Comparison of ENCODE assay signal across 24 cellular contexts in the genomic region with DNA sequence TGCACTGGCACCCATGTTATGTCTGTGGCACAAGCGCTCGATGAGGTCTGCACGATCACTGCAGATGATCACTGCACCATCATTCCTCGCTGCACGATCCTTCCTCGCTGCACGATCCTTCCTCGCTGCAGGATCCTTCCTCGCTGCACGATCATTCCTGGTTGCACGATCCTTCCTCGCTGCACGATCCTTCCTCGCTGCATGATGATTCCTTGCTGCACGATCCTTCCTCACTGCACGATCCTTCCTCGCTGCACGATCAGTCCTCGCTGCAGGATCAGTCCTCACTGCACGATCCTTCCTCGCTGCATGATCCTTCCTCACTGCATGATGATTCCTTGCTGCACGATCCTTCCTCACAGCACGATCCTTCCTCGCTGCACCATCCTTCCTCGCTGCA.
"Had no signal": no experiment of that assay in that cellular context is flagged by ENCODE, and none has a peak within 500 bp of the region (broad histone marks: within the 10 kb centered on the region; RNA-seq: fewer than 3 reads in every experiment).

No MANE protein-coding gene starts in this region.

- ATAC-seq: mucosa of descending colon; natural killer cell treated with Interleukin-12 subunit alpha and Interleukin-12 subunit beta and Interleukin-15 and Interleukin-18, amount 100 ng/mL, for 72 hours; psoas muscle; stimulated activated effector memory CD8-positive, alpha-beta T cell treated with anti-CD3 and anti-CD28 coated beads, Interleukin-12 subunit alpha, Interleukin-12 subunit beta, amount 100 ng/mL, for 72 hours had no signal

- H3K4me3 ChIP-seq: lower lobe of right lung, mucosa of descending colon, neural progenitor cell, ovary, psoas muscle, sigmoid colon, stomach, thyroid gland had no signal

- H3K9me3 ChIP-seq: esophagus muscularis mucosa, lower lobe of right lung, mucosa of descending colon, ovary, psoas muscle, sigmoid colon, stomach, thyroid gland had no signal

- H3K4me2 ChIP-seq: neural progenitor cell had no signal

- H3K27me3 ChIP-seq: neural progenitor cell, ovary, sigmoid colon, thyroid gland had no signal

- H3K4me1 Mint-ChIP-seq: stimulated activated effector memory CD8-positive, alpha-beta T cell treated with anti-CD3 and anti-CD28 coated beads, Interleukin-12 subunit alpha, Interleukin-12 subunit beta, amount 100 ng/mL, for 72 hours had no signal

- H2AFZ ChIP-seq: neural progenitor cell had no signal

- H3K4me1 ChIP-seq: neural progenitor cell had no signal

- FAIRE-seq: endothelial cell of umbilical vein, keratinocyte had no signal

- H3K9me3 Mint-ChIP-seq: naive B cell; natural killer cell treated with Interleukin-12 subunit alpha and Interleukin-12 subunit beta and Interleukin-15 and Interleukin-18, amount 100 ng/mL, for 72 hours; stimulated activated effector memory CD8-positive, alpha-beta T cell treated with anti-CD3 and anti-CD28 coated beads, Interleukin-12 subunit alpha, Interleukin-12 subunit beta, amount 100 ng/mL, for 72 hours had no signal

- H3K36me3 Mint-ChIP-seq: naive B cell; natural killer cell treated with Interleukin-12 subunit alpha and Interleukin-12 subunit beta and Interleukin-15 and Interleukin-18, amount 100 ng/mL, for 72 hours; neural progenitor cell had no signal

- H3K27ac Mint-ChIP-seq: stimulated activated effector memory CD8-positive, alpha-beta T cell treated with anti-CD3 and anti-CD28 coated beads, Interleukin-12 subunit alpha, Interleukin-12 subunit beta, amount 100 ng/mL, for 72 hours had no signal

- H3K9ac ChIP-seq: neural progenitor cell had no signal

- DNase-seq: dermis blood vessel endothelial cell; effector memory CD4-positive, alpha-beta T cell; foreskin melanocyte; left ventricle myocardium superior; lower lobe of right lung; mucosa of descending colon; naive B cell; nucleus accumbens; ovary; posterior cingulate gyrus; psoas muscle; sigmoid colon; stimulated activated CD4-positive, alpha-beta T cell treated with anti-CD3 and anti-CD28 coated beads, Interleukin-2, amount 100 ng/mL, for 24 hours; stimulated activated CD4-positive, alpha-beta T cell treated with anti-CD3 and anti-CD28 coated beads, Interleukin-4, amount 100 ng/mL, for 24 hours; stimulated activated naive CD4-positive, alpha-beta T cell treated with Interleukin-2 at 50 U/mL for 16 hours; stomach; thyroid gland; trophoblast cell had no signal

- H3K36me3 ChIP-seq: esophagus muscularis mucosa, lower lobe of right lung, neural progenitor cell, ovary, sigmoid colon, stomach, thyroid gland had no signal

- H3K27ac ChIP-seq: neural progenitor cell, ovary, psoas muscle had no signal

- H3K4me3 Mint-ChIP-seq: naive B cell; natural killer cell treated with Interleukin-12 subunit alpha and Interleukin-12 subunit beta and Interleukin-15 and Interleukin-18, amount 100 ng/mL, for 72 hours; neural progenitor cell; stimulated activated effector memory CD8-positive, alpha-beta T cell treated with anti-CD3 and anti-CD28 coated beads, Interleukin-12 subunit alpha, Interleukin-12 subunit beta, amount 100 ng/mL, for 72 hours had no signal
